In the genomic region with DNA sequence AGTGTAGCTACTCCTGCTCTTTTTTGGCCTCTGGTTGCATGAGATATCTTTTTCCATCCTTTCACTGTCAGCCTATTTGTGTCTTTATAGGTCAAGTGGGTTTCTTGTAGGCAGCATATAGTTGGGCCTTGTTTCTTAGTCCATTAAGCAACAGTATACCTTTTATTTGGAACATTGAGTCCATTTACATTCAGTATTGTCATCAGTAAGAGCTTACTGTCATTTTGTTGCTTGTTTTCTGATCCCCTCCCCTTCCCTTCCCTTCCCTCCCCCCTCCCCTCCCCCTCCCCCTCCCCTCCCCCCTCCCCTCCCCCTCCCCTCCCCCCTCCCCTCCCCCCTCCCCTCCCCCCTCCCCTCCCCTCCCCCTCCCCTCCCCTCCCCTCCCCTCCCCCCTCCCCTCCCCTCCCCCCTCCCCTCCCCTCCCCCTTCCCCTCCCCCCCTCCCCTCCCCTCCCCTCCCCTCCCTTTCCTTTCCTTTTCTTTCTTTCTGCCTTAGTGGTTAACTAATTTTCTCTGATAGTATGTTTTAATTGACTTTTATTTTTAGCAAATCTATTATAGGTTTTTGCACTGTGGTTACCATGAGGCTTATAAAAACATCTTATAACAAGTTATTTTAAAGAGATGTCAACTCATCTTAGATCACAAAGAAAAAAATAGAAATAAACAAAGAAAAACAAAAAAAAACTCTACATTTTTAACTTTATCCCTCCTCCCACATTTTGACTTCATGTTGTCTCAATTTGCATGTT, we compare ENCODE assay signal across 33 cellular contexts. TPM values are rescaled to one million over a fixed set of nuclear protein-coding genes. Genes with fewer than 3 reads are reported as not detected.
"Had no signal": no experiment of that assay in that cellular context is flagged by ENCODE, and none has a peak within 500 bp of the region (broad histone marks: within the 10 kb centered on the region; RNA-seq: fewer than 3 reads in every experiment).

No MANE protein-coding gene starts in this region.

- H3K27ac Mint-ChIP-seq: activated B cell treated with CpG ODN at 0.5 μM for 24 hours; activated CD4-positive, alpha-beta T cell treated with anti-CD3 and anti-CD28 coated beads, Interleukin-2, amount 10 ng/mL, durations not matched to agents 24 days and 14 days; activated CD8-positive, alpha-beta memory T cell treated with anti-CD3 and anti-CD28 coated beads, Interleukin-2, amount 10 ng/mL, durations not matched to agents 7 days and 5 days; activated naive CD4-positive, alpha-beta T cell treated with anti-CD3 and anti-CD28 coated beads, Interleukin-2, amount 50 U/mL, for 24 hours; activated naive CD8-positive, alpha-beta T cell treated with anti-CD3 and anti-CD28 coated beads, Interleukin-2, amount 50 U/mL, for 24 hours; activated T-cell treated with anti-CD3 and anti-CD28 coated beads, Interleukin-2, amount 50 U/mL, for 24 hours; activated T-helper 1 cell treated with anti-CD3 and anti-CD28 coated beads, Interleukin-12 subunit alpha, Interleukin-12 subunit beta, Interleukin-2, Interleukin-4 antibody, amounts not matched to agents 30 ng/mL and 10 ng/mL and 1 ng/mL, durations not matched to agents 14 hours and 24 hours and 36 hours; T-helper 17 cell had no signal

- ATAC-seq: activated CD8-positive, alpha-beta memory T cell treated with anti-CD3 and anti-CD28 coated beads, Interleukin-2, amount 10 ng/mL, durations not matched to agents 7 days and 5 days; activated naive CD8-positive, alpha-beta T cell treated with anti-CD3 and anti-CD28 coated beads, Interleukin-2, amount 50 U/mL, for 24 hours; body of pancreas; T-helper 17 cell had no signal

- DNase-seq: activated B cell treated with CpG ODN at 0.5 μM for 24 hours; activated CD4-positive, alpha-beta T cell treated with anti-CD3 and anti-CD28 coated beads for 1 hour; activated CD4-positive, alpha-beta T cell treated with anti-CD3 and anti-CD28 coated beads, Interleukin-2, amount 10 ng/mL, durations not matched to agents 24 days and 14 days; activated CD4-positive, alpha-beta T cell treated with anti-CD3 and anti-CD28 coated beads, Interleukin-2, amount 50 U/mL, for 48 hours; activated CD8-positive, alpha-beta memory T cell treated with anti-CD3 and anti-CD28 coated beads, Interleukin-2, amount 10 ng/mL, durations not matched to agents 7 days and 5 days; activated effector memory CD4-positive, alpha-beta T cell treated with Interleukin-2 at 50 U/mL for 16 hours; activated naive CD4-positive, alpha-beta T cell; activated naive CD8-positive, alpha-beta T cell treated with anti-CD3 and anti-CD28 coated beads, Interleukin-2, amount 50 U/mL, for 24 hours; activated T-cell treated with anti-CD3 and anti-CD28 coated beads, Interleukin-2, amount 50 U/mL, for 24 hours; amniotic stem cell; body of pancreas; central memory CD4-positive, alpha-beta T cell; Kasumi-1; NCI-H1105; NCI-H1436 treated with DMSO at 0.1 percent for 48 hours; NCI-H187; NCI-H2081; NCI-H2171 treated with DMSO at 0.1 percent for 48 hours; NCI-H345; NCI-H510A; NCI-H526 treated with DMSO at 0.1 percent for 48 hours; NCI-H82; Peyer's patch; SHP77 treated with DMSO at 0.1 percent for 48 hours; T-helper 17 cell; T-helper 9 cell had no signal

- H3K36me3 ChIP-seq: ascending aorta, Peyer's patch had no signal

- H3K9me3 ChIP-seq: ascending aorta, body of pancreas, Peyer's patch had no signal

- H3K4me1 ChIP-seq: ascending aorta, body of pancreas, Peyer's patch had no signal

- H3K4me3 Mint-ChIP-seq: activated B cell treated with CpG ODN at 0.5 μM for 24 hours; activated CD4-positive, alpha-beta T cell treated with anti-CD3 and anti-CD28 coated beads, Interleukin-2, amount 10 ng/mL, durations not matched to agents 24 days and 14 days; activated CD8-positive, alpha-beta memory T cell treated with anti-CD3 and anti-CD28 coated beads, Interleukin-2, amount 10 ng/mL, durations not matched to agents 7 days and 5 days; activated naive CD4-positive, alpha-beta T cell treated with anti-CD3 and anti-CD28 coated beads, Interleukin-2, amount 50 U/mL, for 24 hours; activated naive CD8-positive, alpha-beta T cell treated with anti-CD3 and anti-CD28 coated beads, Interleukin-2, amount 50 U/mL, for 24 hours; activated T-cell treated with anti-CD3 and anti-CD28 coated beads, Interleukin-2, amount 50 U/mL, for 24 hours; activated T-helper 1 cell treated with anti-CD3 and anti-CD28 coated beads, Interleukin-12 subunit alpha, Interleukin-12 subunit beta, Interleukin-2, Interleukin-4 antibody, amounts not matched to agents 30 ng/mL and 10 ng/mL and 1 ng/mL, durations not matched to agents 14 hours and 24 hours and 36 hours; T-helper 17 cell had no signal

- H3K9me3 Mint-ChIP-seq: activated CD4-positive, alpha-beta T cell treated with anti-CD3 and anti-CD28 coated beads, Interleukin-2, amount 10 ng/mL, durations not matched to agents 24 days and 14 days had no signal

- H3K36me3 Mint-ChIP-seq: activated CD8-positive, alpha-beta memory T cell treated with anti-CD3 and anti-CD28 coated beads, Interleukin-2, amount 10 ng/mL, durations not matched to agents 7 days and 5 days; activated naive CD4-positive, alpha-beta T cell treated with anti-CD3 and anti-CD28 coated beads, Interleukin-2, amount 50 U/mL, for 24 hours had no signal

- H3K4me1 Mint-ChIP-seq: activated B cell treated with CpG ODN at 0.5 μM for 24 hours; activated CD4-positive, alpha-beta T cell treated with anti-CD3 and anti-CD28 coated beads, Interleukin-2, amount 10 ng/mL, durations not matched to agents 24 days and 14 days; activated CD8-positive, alpha-beta memory T cell treated with anti-CD3 and anti-CD28 coated beads, Interleukin-2, amount 10 ng/mL, durations not matched to agents 7 days and 5 days; activated naive CD4-positive, alpha-beta T cell treated with anti-CD3 and anti-CD28 coated beads, Interleukin-2, amount 50 U/mL, for 24 hours; activated naive CD8-positive, alpha-beta T cell treated with anti-CD3 and anti-CD28 coated beads, Interleukin-2, amount 50 U/mL, for 24 hours; T-helper 17 cell had no signal

- H3K4me3 ChIP-seq: ascending aorta, body of pancreas, coronary artery, Peyer's patch had no signal

- H3K27ac ChIP-seq: ascending aorta, body of pancreas, coronary artery, Peyer's patch had no signal

- H3K27me3 ChIP-seq: ascending aorta, body of pancreas, Peyer's patch had no signal

RNA-seq across cellular contexts. Expression of gene DCDC2C, which starts 13.2 kb away (rescaled TPM):
- total RNA-seq: activated B cell treated with CpG ODN at 0.5 μM for 24 hours; activated CD4-positive, alpha-beta T cell treated with anti-CD3 and anti-CD28 coated beads, Interleukin-2, amount 10 ng/mL, durations not matched to agents 24 days and 14 days; activated CD8-positive, alpha-beta memory T cell treated with anti-CD3 and anti-CD28 coated beads, Interleukin-2, amount 10 ng/mL, durations not matched to agents 7 days and 5 days; activated T-helper 1 cell treated with anti-CD3 and anti-CD28 coated beads, Interleukin-12 subunit alpha, Interleukin-12 subunit beta, Interleukin-2, Interleukin-4 antibody, amounts not matched to agents 30 ng/mL and 10 ng/mL and 1 ng/mL, durations not matched to agents 14 hours and 24 hours and 36 hours; body of pancreas; bronchial epithelial cell; chondrocyte; OCI-LY7; Peyer's patch; T-helper 17 cell had no signal

RNA-seq across cellular contexts. Expression of gene ALLC, which starts 32.2 kb away (rescaled TPM):
- total RNA-seq: activated B cell treated with CpG ODN at 0.5 μM for 24 hours; activated CD4-positive, alpha-beta T cell treated with anti-CD3 and anti-CD28 coated beads, Interleukin-2, amount 10 ng/mL, durations not matched to agents 24 days and 14 days; activated CD8-positive, alpha-beta memory T cell treated with anti-CD3 and anti-CD28 coated beads, Interleukin-2, amount 10 ng/mL, durations not matched to agents 7 days and 5 days; activated T-helper 1 cell treated with anti-CD3 and anti-CD28 coated beads, Interleukin-12 subunit alpha, Interleukin-12 subunit beta, Interleukin-2, Interleukin-4 antibody, amounts not matched to agents 30 ng/mL and 10 ng/mL and 1 ng/mL, durations not matched to agents 14 hours and 24 hours and 36 hours; ascending aorta; body of pancreas; bronchial epithelial cell; chondrocyte; OCI-LY7; Peyer's patch; T-helper 17 cell had no signal
